ENCODE assay signal across 11 cellular contexts in genomic region chr10:49362596-49363260, GRCh38. TPM values are rescaled to one million over a fixed set of nuclear protein-coding genes. Genes with fewer than 3 reads are reported as not detected.
DNase-seq lines count a peak whose midpoint lies in the region; ATAC-seq and TF ChIP-seq lines count a peak whose summit lies in the region.
"Had no signal": no experiment of that assay in that cellular context is flagged by ENCODE, and none has a peak within 500 bp of the region (broad histone marks: within the 10 kb centered on the region; RNA-seq: fewer than 3 reads in every experiment).

No MANE protein-coding gene starts in this region.

- H3K36me3 ChIP-seq in stomach (no peaks in the 10 kb centered on the region), prostate gland (no peaks in the 10 kb centered on the region)

- H3K4me3 ChIP-seq in NB4 (ENCODE audit: low read depth, low read length) (no peak overlapping the region), stomach (no peak overlapping the region), prostate gland (no peak overlapping the region)

- TF ChIP-seq CTCF in NB4 (IDR thresholded peaks at IDR 0.05; ENCODE audit: low read depth, low read length) (no peak), stomach (IDR thresholded peaks at IDR 0.05) (no peak), prostate gland (IDR thresholded peaks at IDR 0.05) (no peak)

- H3K9me3 ChIP-seq in stomach (peaks cover 0 to under 1% (median 0%) of the 10 kb centered on the region in 4 donors), prostate gland (no peaks in the 10 kb centered on the region)

- TF ChIP-seq POLR2A in NB4 (IDR thresholded peaks at IDR 0.05; ENCODE audit: extremely low read depth, insufficient read length) = no peak
- no peak for TF ChIP-seq POLR2A in stomach (IDR thresholded peaks at IDR 0.05)
- no peak for TF ChIP-seq POLR2A in prostate gland (IDR thresholded peaks at IDR 0.05)

- H3K27me3 ChIP-seq in stomach = peaks cover 0 to 34% (median 0%) of the 10 kb centered on the region in 3 donors
- peaks cover 4% of the 10 kb centered on the region for H3K27me3 ChIP-seq in prostate gland (replicated peaks; ENCODE audit: insufficient read depth)

- H3K4me1 ChIP-seq in stomach (peaks cover 0 to 11% (median 0%) of the 10 kb centered on the region in 4 donors), prostate gland (replicated peaks) (no peaks in the 10 kb centered on the region)

- DNase-seq in NB4 (ENCODE audit: low read depth) (peak; percentile 46), pons (ENCODE audit: low spot score) (peak; percentile 78), stomach (no peak), prostate gland (ENCODE audit: low spot score) (no peak), ecto neural progenitor cell (ENCODE audit: low spot score) (no peak)
- no peak for DNase-seq in stimulated activated CD4-positive, alpha-beta T cell treated with anti-CD3 and anti-CD28 coated beads, Interleukin-4, amount 100 ng/mL, for 4 hours
- DNase-seq: activated T-cell treated with anti-CD3 and anti-CD28 coated beads for 4 hours, NCI-H748 treated with DMSO at 0.1 percent for 48 hours had no signal

- TF ChIP-seq EP300 in stomach (IDR thresholded peaks at IDR 0.05) = no peak

- 78 to 82% (median 79%) methylated on average over 9 to 10 of the region's 10 CpGs for WGBS in stomach, 5 donors
- 81% methylated on average over 10 of the region's 10 CpGs for WGBS in prostate gland

- H3K27ac ChIP-seq in stomach (no peak overlapping the region), prostate gland (no peak overlapping the region)
- H3K27ac ChIP-seq: epithelial cell of prostate had no signal

- peak; percentile 89 for ATAC-seq in GM18907 (IDR thresholded peaks at IDR 0.05; ENCODE audit: unreplicated experiment)
- peak; percentile 91 for ATAC-seq in HG02759 (IDR thresholded peaks at IDR 0.05; ENCODE audit: unreplicated experiment)

- intact Hi-C loops in stomach (cut with DNase I; ENCODE audit: low total_unique reads) (no loop called here), prostate gland (cut with DNase I) (no loop called here)

RNA-seq across cellular contexts. Expression of gene DRGX, which starts 33.2 kb away (rescaled TPM):
- not detected for total RNA-seq in stomach
- not detected for polyA plus RNA-seq in stomach
- not detected for total RNA-seq in prostate gland

Comparison
In these comparisons a context has a peak if more than half of its experiments do, and no peak if none do; other contexts are left out.
1. DNase-seq: peak in NB4 (single experiment) and pons (single experiment); none in stomach (single experiment), prostate gland (single experiment), ecto neural progenitor cell (single experiment) and stimulated activated CD4-positive, alpha-beta T cell treated with anti-CD3 and anti-CD28 coated beads, Interleukin-4, amount 100 ng/mL, for 4 hours (0 of 2).